In genomic region chr10:59807629-59808620, GRCh38 we compare ENCODE assay signal across 20 cellular contexts. TPM values are rescaled to one million over a fixed set of nuclear protein-coding genes. Genes with fewer than 3 reads are reported as not detected.
A peak's percentile ranks its signal among the peaks of the same experiment; 100 is the strongest.
DNase-seq lines count a peak whose midpoint lies in the region; ATAC-seq and TF ChIP-seq lines count a peak whose summit lies in the region.
"Had no signal": no experiment of that assay in that cellular context is flagged by ENCODE, and none has a peak within 500 bp of the region (broad histone marks: within the 10 kb centered on the region; RNA-seq: fewer than 3 reads in every experiment).

No MANE protein-coding gene starts in this region.

- H3K27me3 Mint-ChIP-seq in T-helper 1 cell treated with Interleukin-12 subunit alpha and Interleukin-12 subunit beta and Interleukin-4 antibody, amounts not matched to agents 30 μg/mL and 1 μg/mL, for 36 hours (ENCODE audit: low read depth) = no peaks in the 10 kb centered on the region
- no peaks in the 10 kb centered on the region for H3K27me3 Mint-ChIP-seq in brain
- H3K27me3 Mint-ChIP-seq in nephron progenitor cell (ENCODE audit: low read depth, poor library complexity) = no peaks in the 10 kb centered on the region
- H3K27me3 Mint-ChIP-seq: activated CD4-positive, alpha-beta T cell treated with anti-CD3 and anti-CD28 coated beads for 36 hours; activated naive CD4-positive, alpha-beta T cell treated with anti-CD3 and anti-CD28 coated beads, Interleukin-2, amount 50 U/mL, for 24 hours had no signal

- H3K36me3 Mint-ChIP-seq in T-helper 1 cell treated with Interleukin-12 subunit alpha and Interleukin-12 subunit beta and Interleukin-4 antibody, amounts not matched to agents 30 μg/mL and 1 μg/mL, for 36 hours (ENCODE audit: low read depth) = peaks cover 45% of the 10 kb centered on the region
- H3K36me3 Mint-ChIP-seq in brain (peaks cover 96% of the 10 kb centered on the region), nephron progenitor cell (ENCODE audit: low read depth) (peaks cover 69% of the 10 kb centered on the region)

- DNase-seq in T-helper 1 cell = no peak
- DNase-seq in left lung = peak; percentile 59 to 72
- peak; percentile 86 to 97 for DNase-seq in thyroid gland
- DNase-seq in nephron progenitor cell = no peak
- DNase-seq in DMS114 treated with DMSO at 0.1 percent for 48 hours (lab: John Stamatoyannopoulos, UW; ENCODE audit: unreplicated experiment) = no peak
- DNase-seq in NCI-H1436 (lab: John Stamatoyannopoulos, UW) = no peak
- DNase-seq: activated CD4-positive, alpha-beta T cell treated with anti-CD3 and anti-CD28 coated beads for 36 hours; brain microvascular endothelial cell; CD8-positive, alpha-beta T cell; kidney; MM.1S; mucosa of descending colon; NCI-H2171 treated with DMSO at 0.1 percent for 48 hours had no signal

- ATAC-seq in left lung = peak; percentile 84
- ATAC-seq: activated CD4-positive, alpha-beta T cell treated with anti-CD3 and anti-CD28 coated beads for 36 hours; CD8-positive, alpha-beta T cell; HepG2; mucosa of descending colon had no signal

- H3K27ac ChIP-seq in left lung = no peak overlapping the region
- peak overlapping the region; percentile 66 to 91 (median 78) for H3K27ac ChIP-seq in thyroid gland
- H3K27ac ChIP-seq: brain microvascular endothelial cell had no signal

- H3K4me1 ChIP-seq in left lung = peaks cover 6 to 12% of the 10 kb centered on the region in 2 donors
- H3K4me1 ChIP-seq in thyroid gland = peaks cover 5 to 17% of the 10 kb centered on the region in 2 donors

- H3K27ac Mint-ChIP-seq in T-helper 1 cell treated with Interleukin-12 subunit alpha and Interleukin-12 subunit beta and Interleukin-4 antibody, amounts not matched to agents 30 μg/mL and 1 μg/mL, for 36 hours = peak overlapping the region; percentile 34
- H3K27ac Mint-ChIP-seq in brain = peak overlapping the region in 4 of 5 experiments; percentile 33 to 81 (median 50)
- H3K27ac Mint-ChIP-seq in nephron progenitor cell = no peak overlapping the region
- H3K27ac Mint-ChIP-seq: activated CD4-positive, alpha-beta T cell treated with anti-CD3 and anti-CD28 coated beads for 36 hours; CD8-positive, alpha-beta T cell had no signal

- intact Hi-C loops in left lung (cut with DNase I) (no loop called here), thyroid gland (cut with DNase I) (no loop called here)

- peaks cover 7% of the 10 kb centered on the region for H3K4me1 Mint-ChIP-seq in T-helper 1 cell treated with Interleukin-12 subunit alpha and Interleukin-12 subunit beta and Interleukin-4 antibody, amounts not matched to agents 30 μg/mL and 1 μg/mL, for 36 hours (ENCODE audit: low read depth)
- H3K4me1 Mint-ChIP-seq in brain (peaks cover 17% of the 10 kb centered on the region), nephron progenitor cell (no peaks in the 10 kb centered on the region)
- H3K4me1 Mint-ChIP-seq: activated CD4-positive, alpha-beta T cell treated with anti-CD3 and anti-CD28 coated beads for 36 hours; activated naive CD4-positive, alpha-beta T cell treated with anti-CD3 and anti-CD28 coated beads, Interleukin-2, amount 50 U/mL, for 24 hours had no signal

- H3K9me3 Mint-ChIP-seq in T-helper 1 cell treated with Interleukin-12 subunit alpha and Interleukin-12 subunit beta and Interleukin-4 antibody, amounts not matched to agents 30 μg/mL and 1 μg/mL, for 36 hours = no peaks in the 10 kb centered on the region
- peaks cover 0 to 2% (median 0%) of the 10 kb centered on the region in 5 experiments for H3K9me3 Mint-ChIP-seq in brain
- H3K9me3 Mint-ChIP-seq in nephron progenitor cell = no peaks in the 10 kb centered on the region
- H3K9me3 Mint-ChIP-seq: activated naive CD4-positive, alpha-beta T cell treated with anti-CD3 and anti-CD28 coated beads, Interleukin-2, amount 50 U/mL, for 24 hours; CD8-positive, alpha-beta T cell had no signal

- TF ChIP-seq CTCF in brain (conservative IDR thresholded peaks at IDR 0.05) (no peak), left lung (IDR thresholded peaks at IDR 0.05) (no peak), thyroid gland (IDR thresholded peaks at IDR 0.05) (no peak), nephron progenitor cell (IDR thresholded peaks at IDR 0.05) (no peak)

- no peak for TF ChIP-seq POLR2A in thyroid gland (IDR thresholded peaks at IDR 0.05)

- H3K4me3 ChIP-seq in left lung = no peak overlapping the region
- H3K4me3 ChIP-seq in thyroid gland (replicated peaks in 1 of 3) = no peak overlapping the region
- H3K4me3 ChIP-seq: mucosa of descending colon, vagina had no signal

- no peaks in the 10 kb centered on the region for H3K27me3 ChIP-seq in left lung
- H3K27me3 ChIP-seq in thyroid gland = no peaks in the 10 kb centered on the region
- H3K27me3 ChIP-seq: brain microvascular endothelial cell, vagina had no signal

- H3K36me3 ChIP-seq in left lung (peaks cover 0 to 95% of the 10 kb centered on the region in 2 donors), thyroid gland (peaks cover 19 to 34% of the 10 kb centered on the region in 2 donors)

- 61 to 70% methylated on average over 9 of the region's 9 CpGs for WGBS in thyroid gland, 2 donors

- no peak overlapping the region for H3K4me3 Mint-ChIP-seq in T-helper 1 cell treated with Interleukin-12 subunit alpha and Interleukin-12 subunit beta and Interleukin-4 antibody, amounts not matched to agents 30 μg/mL and 1 μg/mL, for 36 hours
- peak overlapping the region in 1 of 5 experiments; percentile 10 for H3K4me3 Mint-ChIP-seq in brain
- no peak overlapping the region for H3K4me3 Mint-ChIP-seq in nephron progenitor cell
- H3K4me3 Mint-ChIP-seq: activated CD4-positive, alpha-beta T cell treated with anti-CD3 and anti-CD28 coated beads for 36 hours; activated naive CD4-positive, alpha-beta T cell treated with anti-CD3 and anti-CD28 coated beads, Interleukin-2, amount 50 U/mL, for 24 hours; CD8-positive, alpha-beta T cell had no signal

- H3K9me3 ChIP-seq in left lung (no peaks in the 10 kb centered on the region), thyroid gland (no peaks in the 10 kb centered on the region)
- H3K9me3 ChIP-seq: mucosa of descending colon, vagina had no signal

RNA-seq across cellular contexts. Expression of gene MRLN, which starts 54.7 kb away (rescaled TPM):
- not detected for polyA plus RNA-seq in brain (ENCODE audit: insufficient read depth, low read depth, low replicate concordance)
- total RNA-seq in left lung = not detected
- not detected for total RNA-seq in thyroid gland
- total RNA-seq: activated CD4-positive, alpha-beta T cell treated with anti-CD3 and anti-CD28 coated beads for 36 hours; CD8-positive, alpha-beta T cell; HepG2; kidney; mucosa of descending colon; osteoblast; T-helper 1 cell treated with Interleukin-12 subunit alpha and Interleukin-12 subunit beta and Interleukin-4 antibody, amounts not matched to agents 30 ng/mL and 1 ng/mL, for 36 hours; vagina had no signal
- polyA plus RNA-seq: HepG2 had no signal

Comparison
In these comparisons a context has a peak if more than half of its experiments do, and no peak if none do; other contexts are left out.
1. DNase-seq: peak in left lung (2 of 2) and thyroid gland (2 of 2); none in T-helper 1 cell (0 of 5), nephron progenitor cell (single experiment), DMS114 treated with DMSO at 0.1 percent for 48 hours (single experiment) and NCI-H1436 (single experiment).
2. H3K27ac ChIP-seq: peak in thyroid gland (3 of 3); none in left lung (0 of 2).